1 cellular context compared by ENCODE assay signal in the genomic region with DNA sequence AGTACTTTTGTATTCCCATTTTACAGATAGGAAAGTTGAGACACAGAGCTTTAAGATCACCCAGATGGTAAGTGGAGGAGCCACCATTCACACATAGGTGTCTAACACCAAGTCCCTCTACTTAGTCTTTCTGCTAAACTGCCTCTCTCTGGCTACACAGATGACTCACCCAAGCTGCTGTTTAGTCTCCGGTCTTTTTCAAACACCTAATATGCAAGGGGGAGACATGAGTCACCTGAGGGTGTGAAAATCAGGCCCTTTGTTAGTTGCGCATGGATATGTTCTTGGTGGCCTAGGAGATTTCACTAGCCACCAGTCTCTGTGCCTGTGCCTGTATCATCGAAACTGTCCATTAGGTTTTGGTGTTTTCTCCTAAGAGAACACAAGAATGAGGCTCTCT.
TF ChIP-seq lines count a peak whose summit lies in the region.

No MANE protein-coding gene starts in this region.

TF ChIP-seq in HEK293, 187 proteins besides CTCF, POLR2A, EP300 and RAD21 (continued from another document):
- TF ChIP-seq, protein P1, sequence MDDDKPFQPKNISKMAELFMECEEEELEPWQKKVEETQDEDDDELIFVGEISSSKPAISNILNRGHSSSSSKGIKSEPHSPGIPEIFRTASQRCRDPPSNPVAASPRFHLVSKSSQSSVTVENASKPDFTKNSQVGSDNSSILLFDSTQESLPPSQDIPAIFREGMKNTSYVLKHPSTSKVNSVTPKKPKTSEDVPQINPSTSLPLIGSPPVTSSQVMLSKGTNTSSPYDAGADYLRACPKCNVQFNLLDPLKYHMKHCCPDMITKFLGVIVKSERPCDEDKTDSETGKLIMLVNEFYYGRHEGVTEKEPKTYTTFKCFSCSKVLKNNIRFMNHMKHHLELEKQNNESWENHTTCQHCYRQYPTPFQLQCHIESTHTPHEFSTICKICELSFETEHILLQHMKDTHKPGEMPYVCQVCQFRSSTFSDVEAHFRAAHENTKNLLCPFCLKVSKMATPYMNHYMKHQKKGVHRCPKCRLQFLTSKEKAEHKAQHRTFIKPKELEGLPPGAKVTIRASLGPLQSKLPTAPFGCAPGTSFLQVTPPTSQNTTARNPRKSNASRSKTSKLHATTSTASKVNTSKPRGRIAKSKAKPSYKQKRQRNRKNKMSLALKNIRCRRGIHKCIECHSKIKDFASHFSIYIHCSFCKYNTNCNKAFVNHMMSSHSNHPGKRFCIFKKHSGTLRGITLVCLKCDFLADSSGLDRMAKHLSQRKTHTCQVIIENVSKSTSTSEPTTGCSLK (tag by site-specific recombination; IDR thresholded peaks at IDR 0.05) = no peak
- no peak for TF ChIP-seq ZNF600 (tag by site-specific recombination; IDR thresholded peaks at IDR 0.05)
- no peak for TF ChIP-seq ZNF837 (tag by site-specific recombination; IDR thresholded peaks at IDR 0.05)
